ENCODE assay signal across 10 cellular contexts in the genomic region with DNA sequence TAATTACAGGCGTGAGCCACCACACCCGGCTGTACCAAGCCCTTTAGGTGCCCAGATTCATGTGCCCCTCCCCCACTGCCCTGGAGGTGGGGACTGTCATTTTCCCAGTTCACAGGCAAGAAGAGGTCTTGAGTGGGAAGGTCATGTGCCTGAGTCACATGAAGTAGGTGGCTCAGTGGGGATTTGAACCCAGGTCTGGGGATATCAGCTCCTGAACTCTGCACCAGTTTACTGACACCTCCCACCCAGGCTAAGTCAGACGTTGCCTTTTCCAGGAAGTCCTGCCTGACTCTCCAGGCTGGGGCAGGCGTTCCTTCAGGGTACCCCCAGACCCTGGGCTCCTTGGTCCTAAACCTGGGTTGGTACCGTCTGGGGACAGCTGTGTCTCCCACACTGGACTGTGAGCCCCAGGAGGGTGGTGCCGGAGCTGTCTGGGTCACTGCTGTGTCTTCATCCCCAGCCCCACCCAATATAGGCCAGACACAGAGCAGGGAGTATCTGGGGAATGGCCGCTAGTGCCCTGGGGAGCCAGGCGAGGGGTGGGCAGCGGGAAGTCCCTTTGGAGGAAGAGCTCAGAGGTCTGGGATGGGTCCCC. TPM values are rescaled to one million over a fixed set of nuclear protein-coding genes. Genes with fewer than 3 reads are reported as not detected.
A peak's percentile ranks its signal among the peaks of the same experiment; 100 is the strongest.
DNase-seq lines count a peak whose midpoint lies in the region; ATAC-seq and TF ChIP-seq lines count a peak whose summit lies in the region.
"Had no signal": no experiment of that assay in that cellular context is flagged by ENCODE, and none has a peak within 500 bp of the region (broad histone marks: within the 10 kb centered on the region; RNA-seq: fewer than 3 reads in every experiment).

No MANE protein-coding gene starts in this region.

- no peak for TF ChIP-seq CTCF in sigmoid colon (IDR thresholded peaks at IDR 0.05)
- no peak for TF ChIP-seq CTCF in thyroid gland (IDR thresholded peaks at IDR 0.05)

- H3K9me3 ChIP-seq in sigmoid colon (no peaks in the 10 kb centered on the region), thyroid gland (no peaks in the 10 kb centered on the region)

- no peak for TF ChIP-seq EP300 in sigmoid colon (IDR thresholded peaks at IDR 0.05)

- TF ChIP-seq POLR2A in sigmoid colon (IDR thresholded peaks at IDR 0.05): no peak
- TF ChIP-seq POLR2A in thyroid gland (IDR thresholded peaks at IDR 0.05): no peak

- intact Hi-C loops in Right ventricle myocardium superior (cut with DNase I) (no loop called here), sigmoid colon (cut with DNase I) (no loop called here), thyroid gland (cut with DNase I) (no loop called here), posterior vena cava (cut with DNase I) (loop anchor here in 1 of 2 donors (10.0 kb wide), 1 partner anchor 49 kb away; no protein-coding TSS in a partner anchor)

- WGBS in sigmoid colon, 2 donors: 25 to 61% methylated on average over 9 of the region's 9 CpGs
- WGBS in thyroid gland, 2 donors: 89 to 92% methylated on average over 6 to 9 of the region's 9 CpGs

- H3K4me3 ChIP-seq in H7 (ENCODE audit: insufficient read depth, low read depth, low read length): no peak overlapping the region
- H3K4me3 ChIP-seq in sigmoid colon: no peak overlapping the region
- no peak overlapping the region for H3K4me3 ChIP-seq in thyroid gland (replicated peaks in 1 of 3)

- H3K4me1 ChIP-seq in sigmoid colon: peaks cover 0 to 57% (median 56%) of the 10 kb centered on the region in 4 donors
- peaks cover 11 to 23% of the 10 kb centered on the region in 2 donors for H3K4me1 ChIP-seq in thyroid gland

- ATAC-seq in Right ventricle myocardium superior (ENCODE audit: poor library complexity): peak; percentile 14

- DNase-seq in H7: peak; percentile 38
- DNase-seq in activated CD4-positive, alpha-beta T cell treated with anti-CD3 and anti-CD28 coated beads for 48 hours: peak; percentile 39
- no peak for DNase-seq in Right ventricle myocardium superior
- no peak for DNase-seq in sigmoid colon
- DNase-seq in ureter (ENCODE audit: low spot score): no peak
- DNase-seq in thyroid gland: no peak
- DNase-seq in posterior vena cava (ENCODE audit: low spot score): no peak
- DNase-seq in MV-4-11 (lab: John Stamatoyannopoulos, UW): no peak
- DNase-seq: SW 1271 had no signal

- H3K36me3 ChIP-seq in H7 (replicated peaks; ENCODE audit: control insufficient read depth, insufficient read depth, low read length): peaks cover 19% of the 10 kb centered on the region
- peaks cover 3 to 48% (median 33%) of the 10 kb centered on the region in 4 donors for H3K36me3 ChIP-seq in sigmoid colon
- peaks cover 9 to 20% of the 10 kb centered on the region in 2 donors for H3K36me3 ChIP-seq in thyroid gland

- H3K27me3 ChIP-seq in H7 (ENCODE audit: control insufficient read depth, insufficient read depth, low read length) (no peaks in the 10 kb centered on the region), sigmoid colon (no peaks in the 10 kb centered on the region), thyroid gland (no peaks in the 10 kb centered on the region)

- H3K27ac ChIP-seq in sigmoid colon: peak overlapping the region; percentile 61 to 99 (median 80)
- H3K27ac ChIP-seq in thyroid gland: peak overlapping the region in 1 of 3 donors; percentile 22

RNA-seq across cellular contexts. Expression of a gene that starts 8.6 kb away (rescaled TPM):
- total RNA-seq in H7 (2014; rRNA removed; shearing (Covaris generic)): 103 and 130 TPM in 2 replicates
- total RNA-seq in Right ventricle myocardium superior (42.9 TPM), sigmoid colon (100 to 1,000 TPM; 101 to 205 (median 128) TPM), ureter (90.1 TPM), thyroid gland (10 to 100 TPM; 34.3 to 50.8 (median 45.1) TPM), posterior vena cava (100 to 1,000 TPM; 159 to 204 TPM)
- polyA plus RNA-seq in sigmoid colon: 100 to 1,000 TPM; 160 to 223 (median 164) TPM

RNA-seq across cellular contexts. Expression of a gene that starts 17.7 kb away (rescaled TPM):
- 4.0 and 9.2 TPM in 2 replicates for total RNA-seq in H7 (2014; rRNA removed; shearing (Covaris generic))
- total RNA-seq in Right ventricle myocardium superior (0.75 TPM), sigmoid colon (1 to 10 TPM; 1.2 to 2.5 (median 2.2) TPM), ureter (1.4 TPM), thyroid gland (1 to 10 TPM in 1 of 4 donors, under 1 TPM in 1, not detected in 2; 0.73 to 1.1 TPM), posterior vena cava (1 to 10 TPM in 1 of 2 donors, under 1 TPM in 1; 0.67 to 1.9 TPM)
- polyA plus RNA-seq in sigmoid colon: 1 to 10 TPM; 3.0 to 4.2 (median 3.5) TPM
- total RNA-seq: lung microvascular endothelial cell had no signal

RNA-seq across cellular contexts. Expression of a gene that starts 19.1 kb away (rescaled TPM):
- total RNA-seq in H7 (2014; rRNA removed; shearing (Covaris generic)): 16.3 and 17.5 TPM in 2 replicates
- 29.9 TPM for total RNA-seq in Right ventricle myocardium superior
- total RNA-seq in sigmoid colon: 10 to 100 TPM; 15.0 to 23.5 (median 19.2) TPM
- polyA plus RNA-seq in sigmoid colon: 10 to 100 TPM in 2 of 3 donors, 1 to 10 TPM in 1; 9.5 to 15.0 (median 12.0) TPM
- total RNA-seq in ureter: 5.8 TPM
- total RNA-seq in thyroid gland: 1 to 10 TPM; 1.8 to 7.3 (median 4.6) TPM
- total RNA-seq in posterior vena cava: 10 to 100 TPM in 1 of 2 donors, 1 to 10 TPM in 1; 9.4 to 14.5 TPM

RNA-seq across cellular contexts. Expression of a gene that starts 48.1 kb away (rescaled TPM):
- 1.6 and 10.3 TPM in 2 replicates for total RNA-seq in H7 (2014; rRNA removed; shearing (Covaris generic))
- total RNA-seq in Right ventricle myocardium superior (0.51 TPM), sigmoid colon (10 to 100 TPM in 3 of 4 donors, 1 to 10 TPM in 1; 1.1 to 28.1 (median 23.1) TPM), ureter (1.5 TPM), thyroid gland (1 to 10 TPM; 1.6 to 3.3 (median 2.4) TPM), posterior vena cava (10 to 100 TPM; 33.2 to 73.0 TPM)
- 10 to 100 TPM in 1 of 3 donors, 1 to 10 TPM in 2; 3.7 to 11.0 (median 5.4) TPM for polyA plus RNA-seq in sigmoid colon

Comparison
In these comparisons a context has a peak if more than half of its experiments do, and no peak if none do; other contexts are left out.
1. DNase-seq: peak in H7 (single experiment) and activated CD4-positive, alpha-beta T cell treated with anti-CD3 and anti-CD28 coated beads for 48 hours (single experiment); none in Right ventricle myocardium superior (single experiment), sigmoid colon (single experiment), ureter (single experiment), thyroid gland (0 of 2), posterior vena cava (single experiment) and MV-4-11 (single experiment).